ENCODE assay signal across 21 cellular contexts in genomic region chr11:97979741-97980140, GRCh38.
A peak's percentile ranks its signal among the peaks of the same experiment; 100 is the strongest.
DNase-seq lines count a peak whose midpoint lies in the region; ATAC-seq and TF ChIP-seq lines count a peak whose summit lies in the region.
"Had no signal": no experiment of that assay in that cellular context is flagged by ENCODE, and none has a peak within 500 bp of the region (broad histone marks: within the 10 kb centered on the region; RNA-seq: fewer than 3 reads in every experiment).

No MANE protein-coding gene starts in this region.

- H3K27me3 ChIP-seq in smooth muscle cell (ENCODE audit: low read depth) (no peaks in the 10 kb centered on the region), A673 (replicated peaks; ENCODE audit: insufficient read depth, low read depth, low read length, poor library complexity) (no peaks in the 10 kb centered on the region)
- H3K27me3 ChIP-seq: MG63, Peyer's patch had no signal

- no peak overlapping the region for H3K9ac ChIP-seq in smooth muscle cell (ENCODE audit: low read depth)
- H3K9ac ChIP-seq: KMS-11 had no signal

- no peak overlapping the region for H2AFZ ChIP-seq in smooth muscle cell (ENCODE audit: low read depth)
- H2AFZ ChIP-seq: GM23338 had no signal

- no peaks in the 10 kb centered on the region for H4K20me1 ChIP-seq in smooth muscle cell (ENCODE audit: low read depth)

- peak; percentile 11 for DNase-seq in GM03348 (ENCODE audit: low spot score)
- DNase-seq in M059J (ENCODE audit: low read depth): peak; percentile 79
- peak; percentile 75 for DNase-seq in choroid plexus epithelial cell (ENCODE audit: low read depth)
- no peak for DNase-seq in smooth muscle cell (lab: John Stamatoyannopoulos, UW; ENCODE audit: unreplicated experiment)
- no peak for DNase-seq in omental fat pad (ENCODE audit: low spot score)
- no peak for DNase-seq in NCI-H1105 treated with DMSO at 0.1 percent for 48 hours (lab: John Stamatoyannopoulos, UW)
- DNase-seq in A673 (ENCODE audit: low spot score): no peak
- DNase-seq: ACHN; GDM1; MG63; NCI-H1048; NCI-H1436 treated with DMSO at 0.1 percent for 48 hours; NCI-H2029 treated with DMSO at 0.1 percent for 48 hours; NCI-H446 treated with DMSO at 0.1 percent for 48 hours; NCI-H748 treated with DMSO at 0.1 percent for 48 hours; NK-92 treated with Interleukin-12 subunit alpha and Interleukin-12 subunit beta, amount 100 ng/mL, for 24 hours; Peyer's patch; Right ventricle myocardium superior had no signal

- intact Hi-C loops in A673 (cut with micrococcal nuclease; ENCODE audit: unreplicated experiment): no loop called here

- no peak for TF ChIP-seq CTCF in choroid plexus epithelial cell (conservative IDR thresholded peaks at IDR 0.05; ENCODE audit: low read depth, low read length)
- TF ChIP-seq CTCF in smooth muscle cell (IDR thresholded peaks at IDR 0.05; ENCODE audit: borderline replicate concordance, insufficient read depth, poor library complexity, severe bottlenecking): no peak
- no peak for TF ChIP-seq CTCF in omental fat pad (IDR thresholded peaks at IDR 0.05)
- no peak for TF ChIP-seq CTCF in A673 (conservative IDR thresholded peaks at IDR 0.05; ENCODE audit: low read depth, low read length)

- no peak for ATAC-seq in omental fat pad (ENCODE audit: low FRiP score)
- ATAC-seq: GM23338, HCT116 had no signal

- no peaks in the 10 kb centered on the region for H3K36me3 ChIP-seq in smooth muscle cell (ENCODE audit: low read depth)
- no peaks in the 10 kb centered on the region for H3K36me3 ChIP-seq in A673 (ENCODE audit: insufficient read depth, low read length, poor library complexity, severe bottlenecking)
- H3K36me3 ChIP-seq: MG63, Peyer's patch had no signal

- BruUV-seq in A673 (replicated peaks; lab: Mats Ljungman, UMichigan): no TSS peak

- H3K4me1 ChIP-seq in smooth muscle cell (ENCODE audit: low read depth): peaks cover 7% of the 10 kb centered on the region
- H3K4me1 ChIP-seq in A673 (ENCODE audit: insufficient read depth, low read length, poor library complexity, severe bottlenecking): no peaks in the 10 kb centered on the region
- H3K4me1 ChIP-seq: Peyer's patch had no signal

- CTCF ChIA-PET in A673 (lab: Charles Lee): no interaction called here

- 45% methylated on average over 2 of the region's 2 CpGs for WGBS in smooth muscle cell (ENCODE audit: low lambda C conversion rate)

- POLR2A ChIA-PET in A673 (lab: Charles Lee; ENCODE audit: low non-redundant PET): no interaction called here

- no peak overlapping the region for H3K4me3 ChIP-seq in choroid plexus epithelial cell (ENCODE audit: low read depth, low read length)
- H3K4me3 ChIP-seq in smooth muscle cell: no peak overlapping the region
- H3K4me3 ChIP-seq in A673 (ENCODE audit: low read depth, low read length, poor library complexity, severe bottlenecking): no peak overlapping the region
- H3K4me3 ChIP-seq: GM23338, MG63, Peyer's patch had no signal

- H3K27ac ChIP-seq in smooth muscle cell (ENCODE audit: low read depth) (peak overlapping the region; percentile 77), A673 (ENCODE audit: low read depth, low read length, poor library complexity, severe bottlenecking) (no peak overlapping the region)
- H3K27ac ChIP-seq: KMS-11, Peyer's patch had no signal

- no peaks in the 10 kb centered on the region for H3K79me2 ChIP-seq in smooth muscle cell (ENCODE audit: low read depth)

- H3K9me3 ChIP-seq in smooth muscle cell (replicated peaks; ENCODE audit: low read depth): no peaks in the 10 kb centered on the region
- H3K9me3 ChIP-seq in A673 (ENCODE audit: low read depth, low read length, poor library complexity, severe bottlenecking): no peaks in the 10 kb centered on the region
- H3K9me3 ChIP-seq: MG63, Peyer's patch had no signal

- peak overlapping the region; percentile 23 for H3K4me2 ChIP-seq in smooth muscle cell
- H3K4me2 ChIP-seq: GM23338, KMS-11 had no signal

- no peaks in the 10 kb centered on the region for H3F3A ChIP-seq in smooth muscle cell (ENCODE audit: low read depth)

Comparison
In these comparisons a context has a peak if more than half of its experiments do, and no peak if none do; other contexts are left out.
1. DNase-seq: peak in GM03348 (single experiment), M059J (single experiment) and choroid plexus epithelial cell (single experiment); none in smooth muscle cell (single experiment), omental fat pad (single experiment), NCI-H1105 treated with DMSO at 0.1 percent for 48 hours (single experiment) and A673 (single experiment).